In the genomic region with DNA sequence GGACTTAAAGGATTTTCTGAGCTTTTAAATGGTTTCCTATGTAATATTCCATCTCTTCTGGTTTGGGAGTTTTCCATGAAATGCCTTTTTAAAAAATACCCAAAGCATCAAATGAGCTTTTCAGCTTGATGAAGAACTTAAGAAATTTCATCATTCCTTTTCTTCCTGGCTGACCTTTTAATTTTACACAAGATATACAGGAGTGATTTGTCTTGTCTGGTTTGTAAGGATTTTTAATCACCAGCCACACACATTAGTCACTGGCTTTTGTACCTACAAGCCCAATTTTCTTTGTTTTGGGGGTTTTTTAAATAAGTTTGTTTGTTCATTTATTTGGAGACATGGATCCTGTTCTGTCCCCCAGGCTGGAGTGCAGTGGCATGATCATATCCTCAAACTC, we compare ENCODE assay signal across 12 cellular contexts.
A peak's percentile ranks its signal among the peaks of the same experiment; 100 is the strongest.
DNase-seq lines count a peak whose midpoint lies in the region; ATAC-seq and TF ChIP-seq lines count a peak whose summit lies in the region.
"Had no signal": no experiment of that assay in that cellular context is flagged by ENCODE, and none has a peak within 500 bp of the region (broad histone marks: within the 10 kb centered on the region; RNA-seq: fewer than 3 reads in every experiment).

No MANE protein-coding gene starts in this region.

- no peaks in the 10 kb centered on the region for H4K20me1 ChIP-seq in GM23338 (replicated peaks; ENCODE audit: insufficient read depth)

- no peak overlapping the region for H3K4me2 ChIP-seq in GM23338

- no peak for ATAC-seq in stimulated activated memory B cell treated with anti-CD40 and anti-IgM and Interleukin-4, amounts not matched to agents 10 μg/mL and 1 μg/mL and 100 μg/mL, for 72 hours
- ATAC-seq in HG02973 (IDR thresholded peaks at IDR 0.05; ENCODE audit: unreplicated experiment) (no peak), GM23338 (no peak)

- no peaks in the 10 kb centered on the region for H3K9me3 Mint-ChIP-seq in activated T-cell treated with anti-CD3 and anti-CD28 coated beads, Interleukin-2, amount 50 U/mL, for 24 hours
- no peaks in the 10 kb centered on the region for H3K9me3 Mint-ChIP-seq in activated naive CD8-positive, alpha-beta T cell (ENCODE audit: low read depth)
- H3K9me3 Mint-ChIP-seq in stimulated activated memory B cell treated with anti-CD40 and anti-IgM and Interleukin-4, amounts not matched to agents 10 μg/mL and 1 μg/mL and 100 μg/mL, for 72 hours: no peaks in the 10 kb centered on the region
- no peaks in the 10 kb centered on the region for H3K9me3 Mint-ChIP-seq in GM23338
- H3K9me3 Mint-ChIP-seq: naive B cell had no signal

- peak overlapping the region; percentile 68 for H3K4me3 Mint-ChIP-seq in activated T-cell treated with anti-CD3 and anti-CD28 coated beads, Interleukin-2, amount 50 U/mL, for 24 hours
- H3K4me3 Mint-ChIP-seq in activated naive CD8-positive, alpha-beta T cell: peak overlapping the region; percentile 70
- no peak overlapping the region for H3K4me3 Mint-ChIP-seq in stimulated activated memory B cell treated with anti-CD40 and anti-IgM and Interleukin-4, amounts not matched to agents 10 μg/mL and 1 μg/mL and 100 μg/mL, for 72 hours
- no peak overlapping the region for H3K4me3 Mint-ChIP-seq in GM23338

- no peak for TF ChIP-seq CTCF in fibroblast of the aortic adventitia (IDR thresholded peaks at IDR 0.05; ENCODE audit: insufficient read depth, low read length)
- TF ChIP-seq CTCF in ovary (IDR thresholded peaks at IDR 0.05): no peak
- no peak for TF ChIP-seq CTCF in GM23338 (conservative IDR thresholded peaks at IDR 0.05; ENCODE audit: low read depth in 2 of 2)

- H3K36me3 ChIP-seq in ovary: no peaks in the 10 kb centered on the region
- no peaks in the 10 kb centered on the region for H3K36me3 ChIP-seq in GM23338 (ENCODE audit: insufficient read depth)

- DNase-seq in activated T-cell treated with anti-CD3 and anti-CD28 coated beads, Interleukin-2, amount 50 U/mL, for 24 hours: no peak
- no peak for DNase-seq in activated T-cell treated with anti-CD3 and anti-CD28 coated beads, Interleukin-2, amount 50 U/mL, for 1 hour
- DNase-seq in fibroblast of the aortic adventitia (ENCODE audit: low read depth) (peak; percentile 82), ovary (no peak), GM23338 (ENCODE audit: low spot score) (no peak)
- DNase-seq: activated CD8-positive, alpha-beta memory T cell treated with anti-CD3 and anti-CD28 coated beads, Interleukin-2, amount 50 U/mL, for 48 hours; dorsolateral prefrontal cortex; naive B cell; NCI-H526 treated with DMSO at 0.1 percent for 48 hours had no signal

- H3K27me3 ChIP-seq in ovary (no peaks in the 10 kb centered on the region), GM23338 (ENCODE audit: insufficient read depth) (no peaks in the 10 kb centered on the region)
- H3K27me3 ChIP-seq: dorsolateral prefrontal cortex had no signal

- no peaks in the 10 kb centered on the region for H3K79me2 ChIP-seq in GM23338 (replicated peaks; ENCODE audit: insufficient read depth)

- H3K27ac Mint-ChIP-seq in activated T-cell treated with anti-CD3 and anti-CD28 coated beads, Interleukin-2, amount 50 U/mL, for 24 hours: peak overlapping the region; percentile 98
- H3K27ac Mint-ChIP-seq in activated naive CD8-positive, alpha-beta T cell: peak overlapping the region; percentile 100
- H3K27ac Mint-ChIP-seq in stimulated activated memory B cell treated with anti-CD40 and anti-IgM and Interleukin-4, amounts not matched to agents 10 μg/mL and 1 μg/mL and 100 μg/mL, for 72 hours: peak overlapping the region; percentile 41
- no peak overlapping the region for H3K27ac Mint-ChIP-seq in GM23338

- H3K27me3 Mint-ChIP-seq in activated T-cell treated with anti-CD3 and anti-CD28 coated beads, Interleukin-2, amount 50 U/mL, for 24 hours: no peaks in the 10 kb centered on the region
- no peaks in the 10 kb centered on the region for H3K27me3 Mint-ChIP-seq in activated naive CD8-positive, alpha-beta T cell
- no peaks in the 10 kb centered on the region for H3K27me3 Mint-ChIP-seq in stimulated activated memory B cell treated with anti-CD40 and anti-IgM and Interleukin-4, amounts not matched to agents 10 μg/mL and 1 μg/mL and 100 μg/mL, for 72 hours
- peaks cover 3% of the 10 kb centered on the region for H3K27me3 Mint-ChIP-seq in GM23338 (ENCODE audit: insufficient read depth, low read depth, poor library complexity)
- H3K27me3 Mint-ChIP-seq: naive B cell had no signal

- TF ChIP-seq EP300 in ovary (IDR thresholded peaks at IDR 0.05): no peak

- no peak overlapping the region for H3K4me3 ChIP-seq in fibroblast of the aortic adventitia (ENCODE audit: low read depth, low read length)
- no peak overlapping the region for H3K4me3 ChIP-seq in ovary
- no peak overlapping the region for H3K4me3 ChIP-seq in GM23338
- H3K4me3 ChIP-seq: dorsolateral prefrontal cortex had no signal

- no peaks in the 10 kb centered on the region for H3F3A ChIP-seq in GM23338 (replicated peaks; ENCODE audit: low read depth)

- H3K4me1 Mint-ChIP-seq in activated T-cell treated with anti-CD3 and anti-CD28 coated beads, Interleukin-2, amount 50 U/mL, for 24 hours (ENCODE audit: low read depth): peaks cover 95% of the 10 kb centered on the region
- H3K4me1 Mint-ChIP-seq in activated naive CD8-positive, alpha-beta T cell (ENCODE audit: low read depth): peaks cover 91% of the 10 kb centered on the region
- peaks cover 34% of the 10 kb centered on the region for H3K4me1 Mint-ChIP-seq in stimulated activated memory B cell treated with anti-CD40 and anti-IgM and Interleukin-4, amounts not matched to agents 10 μg/mL and 1 μg/mL and 100 μg/mL, for 72 hours
- peaks cover 22% of the 10 kb centered on the region for H3K4me1 Mint-ChIP-seq in GM23338

- H2AFZ ChIP-seq in GM23338: no peak overlapping the region

- TF ChIP-seq POLR2A in ovary (IDR thresholded peaks at IDR 0.05): no peak

- H3K9me3 ChIP-seq in ovary: no peaks in the 10 kb centered on the region

- no peak overlapping the region for H3K27ac ChIP-seq in ovary
- H3K27ac ChIP-seq in GM23338 (ENCODE audit: low read depth): no peak overlapping the region

- peaks cover 4% of the 10 kb centered on the region; the same call in 1 of the 2 replicates for H3K9me2 ChIP-seq in GM23338 (ENCODE audit: insufficient read depth)

- intact Hi-C loops in ovary (cut with DNase I): no loop called here

- H3K4me1 ChIP-seq in ovary (ENCODE audit: insufficient read depth) (no peaks in the 10 kb centered on the region), GM23338 (ENCODE audit: insufficient read depth) (peaks cover 15% of the 10 kb centered on the region)

- peaks cover 81% of the 10 kb centered on the region for H3K36me3 Mint-ChIP-seq in activated T-cell treated with anti-CD3 and anti-CD28 coated beads, Interleukin-2, amount 50 U/mL, for 24 hours (ENCODE audit: low read depth)
- peaks cover 35% of the 10 kb centered on the region for H3K36me3 Mint-ChIP-seq in activated naive CD8-positive, alpha-beta T cell
- no peaks in the 10 kb centered on the region for H3K36me3 Mint-ChIP-seq in stimulated activated memory B cell treated with anti-CD40 and anti-IgM and Interleukin-4, amounts not matched to agents 10 μg/mL and 1 μg/mL and 100 μg/mL, for 72 hours
- H3K36me3 Mint-ChIP-seq in GM23338 (ENCODE audit: low read depth): no peaks in the 10 kb centered on the region
- H3K36me3 Mint-ChIP-seq: naive B cell had no signal

TF ChIP-seq in GM23338, 12 proteins besides CTCF, POLR2A, EP300 and RAD21 (continues in another document):
- TF ChIP-seq ZNF331 (CRISPR knock-in tag; IDR thresholded peaks at IDR 0.05; ENCODE audit: low read depth) (no peak), JUNB (IDR thresholded peaks at IDR 0.05; ENCODE audit: unreplicated experiment) (no peak), EZH2phosphoT487 (IDR thresholded peaks at IDR 0.05; ENCODE audit: unreplicated experiment) (no peak), REST (IDR thresholded peaks at IDR 0.05; ENCODE audit: unreplicated experiment) (no peak)

Comparison
In these comparisons a context has a peak if more than half of its experiments do, and no peak if none do; other contexts are left out.
1. H3K4me3 Mint-ChIP-seq: peak in activated T-cell treated with anti-CD3 and anti-CD28 coated beads, Interleukin-2, amount 50 U/mL, for 24 hours (single experiment) and activated naive CD8-positive, alpha-beta T cell (single experiment); none in stimulated activated memory B cell treated with anti-CD40 and anti-IgM and Interleukin-4, amounts not matched to agents 10 μg/mL and 1 μg/mL and 100 μg/mL, for 72 hours (single experiment) and GM23338 (single experiment).